ENCODE assay signal across 15 cellular contexts in the genomic region with DNA sequence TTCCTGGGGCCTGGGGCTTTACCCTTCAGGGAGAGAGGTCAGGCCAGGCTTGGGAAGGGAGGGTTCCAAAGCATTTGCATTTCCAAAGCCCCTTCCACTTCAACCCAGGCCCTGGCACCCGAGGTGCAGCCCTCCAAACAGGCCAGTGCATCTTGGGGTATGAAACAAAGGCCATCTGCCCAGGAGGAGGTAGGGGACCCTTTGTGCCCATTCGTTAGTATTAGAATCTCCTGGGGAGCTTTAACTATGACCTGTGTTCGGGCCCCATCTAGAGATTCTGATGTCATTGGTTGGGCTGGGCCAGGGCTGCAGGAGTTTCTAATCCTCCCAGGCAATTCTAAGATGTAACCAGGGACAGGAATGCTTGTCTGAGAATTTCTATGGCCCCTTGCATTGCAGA.
"Had no signal": no experiment of that assay in that cellular context is flagged by ENCODE, and none has a peak within 500 bp of the region (broad histone marks: within the 10 kb centered on the region; RNA-seq: fewer than 3 reads in every experiment).

No MANE protein-coding gene starts in this region.

- H3K9me3 Mint-ChIP-seq: activated naive CD4-positive, alpha-beta T cell treated with anti-CD3 and anti-CD28 coated beads for 36 hours; activated T-cell treated with anti-CD3 and anti-CD28 coated beads, Interleukin-2, amount 50 U/mL, for 72 hours; brain; nephron; stimulated activated naive CD8-positive, alpha-beta T cell treated with anti-CD3 and anti-CD28 coated beads, Interleukin-15, amount 100 ng/mL, for 72 hours; T-helper 2 cell treated with Interferon-gamma antibody and Interleukin-4, amounts not matched to agents 5 μg/mL and 100 μg/mL, for 36 hours had no signal

- H3K27ac Mint-ChIP-seq: activated naive CD4-positive, alpha-beta T cell treated with anti-CD3 and anti-CD28 coated beads for 36 hours; activated T-cell treated with anti-CD3 and anti-CD28 coated beads, Interleukin-2, amount 50 U/mL, for 72 hours; nephron; stimulated activated naive CD8-positive, alpha-beta T cell treated with anti-CD3 and anti-CD28 coated beads, Interleukin-15, amount 100 ng/mL, for 72 hours; T-helper 2 cell treated with Interferon-gamma antibody and Interleukin-4, amounts not matched to agents 5 μg/mL and 100 μg/mL, for 36 hours had no signal

- H3K27ac ChIP-seq: left lung, ovary, thoracic aorta had no signal

- ATAC-seq: activated T-cell treated with anti-CD3 and anti-CD28 coated beads, Interleukin-2, amount 50 U/mL, for 72 hours; left lung; stimulated activated naive CD8-positive, alpha-beta T cell treated with anti-CD3 and anti-CD28 coated beads, Interleukin-15, amount 100 ng/mL, for 72 hours had no signal

- DNase-seq: activated CD4-positive, alpha-beta T cell treated with anti-CD3 and anti-CD28 coated beads, Interleukin-2, amount 50 U/mL, for 4 hours; activated CD4-positive, CD25-positive, alpha-beta regulatory T cell treated with anti-CD3 and anti-CD28 coated beads, Interleukin-2, amount 50 U/mL, for 72 hours; activated naive CD4-positive, alpha-beta T cell treated with anti-CD3 and anti-CD28 coated beads for 36 hours; activated T-cell treated with anti-CD3 and anti-CD28 coated beads, Interleukin-2, amount 50 U/mL, for 72 hours; amniotic stem cell; cerebellar nuclear complex; dermis blood vessel endothelial cell; stimulated activated CD4-positive, alpha-beta T cell treated with anti-CD3 and anti-CD28 coated beads, Interleukin-4, amount 100 ng/mL, for 4 hours; stimulated activated naive CD8-positive, alpha-beta T cell treated with anti-CD3 and anti-CD28 coated beads, Interleukin-15, amount 100 ng/mL, for 72 hours had no signal

- H3K4me3 Mint-ChIP-seq: activated naive CD4-positive, alpha-beta T cell treated with anti-CD3 and anti-CD28 coated beads for 36 hours; activated T-cell treated with anti-CD3 and anti-CD28 coated beads, Interleukin-2, amount 50 U/mL, for 72 hours; brain; nephron; stimulated activated naive CD8-positive, alpha-beta T cell treated with anti-CD3 and anti-CD28 coated beads, Interleukin-15, amount 100 ng/mL, for 72 hours; T-helper 2 cell treated with Interferon-gamma antibody and Interleukin-4, amounts not matched to agents 5 μg/mL and 100 μg/mL, for 36 hours had no signal

- H3K36me3 ChIP-seq: left lung, ovary, thoracic aorta had no signal

- H3K4me3 ChIP-seq: left lung, ovary, thoracic aorta had no signal

- H3K27me3 ChIP-seq: ovary had no signal

- H3K9me3 ChIP-seq: left lung, ovary, thoracic aorta had no signal

- H3K36me3 Mint-ChIP-seq: brain had no signal
